ENCODE assay signal across 13 cellular contexts in the genomic region with DNA sequence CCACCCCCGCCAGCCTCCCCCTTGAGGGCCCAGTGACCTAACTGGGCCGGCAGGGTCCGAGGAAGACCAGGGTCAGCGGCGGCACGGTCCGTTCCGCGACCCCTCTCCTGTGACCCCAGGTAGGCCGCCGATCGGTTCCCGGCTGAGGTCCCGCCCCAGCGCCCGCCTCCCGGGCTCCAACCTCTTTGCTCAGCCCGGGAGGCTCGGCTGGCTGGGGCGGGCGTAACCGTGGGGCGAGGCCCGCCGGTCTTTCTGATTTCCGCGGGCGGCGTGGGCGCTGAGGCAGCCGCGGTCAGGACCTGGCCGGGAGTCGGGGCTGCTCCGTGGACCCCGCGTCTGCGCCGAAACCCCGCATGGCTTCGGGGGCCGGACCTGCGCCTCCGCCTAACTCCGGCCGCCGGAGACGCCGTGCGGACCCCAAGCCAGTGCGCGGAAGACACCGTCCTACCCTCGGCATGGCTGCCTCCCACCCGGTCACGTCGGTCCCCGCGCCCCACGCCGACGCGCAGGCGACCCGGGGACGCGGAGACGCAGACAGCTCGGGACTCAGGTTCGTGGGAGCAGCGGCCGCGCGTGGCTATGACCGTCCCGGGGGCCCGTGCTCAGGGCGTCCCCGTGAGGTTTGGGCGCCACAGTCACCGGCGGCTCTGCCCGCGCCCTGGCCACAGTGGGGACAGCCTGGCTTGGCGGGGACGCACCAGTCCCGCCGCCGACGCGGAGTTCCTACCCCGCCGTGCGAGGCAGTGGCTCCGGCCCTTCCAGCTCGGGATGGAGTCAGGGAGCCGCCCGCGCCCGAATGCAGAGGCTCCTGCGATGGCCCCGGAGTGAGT. TPM values are rescaled to one million over a fixed set of nuclear protein-coding genes. Genes with fewer than 3 reads are reported as not detected.
DNase-seq lines count a peak whose midpoint lies in the region; FAIRE-seq and TF ChIP-seq lines count a peak whose summit lies in the region.
"Had no signal": no experiment of that assay in that cellular context is flagged by ENCODE, and none has a peak within 500 bp of the region (broad histone marks: within the 10 kb centered on the region; RNA-seq: fewer than 3 reads in every experiment).

No MANE protein-coding gene starts in this region.

- no peaks in the 10 kb centered on the region for H3K79me2 ChIP-seq in H1 (ENCODE audit: control insufficient read depth in 1 of 2, insufficient read depth in 2 of 2, low read length in 2 of 2)
- H3K79me2 ChIP-seq in mesendoderm (ENCODE audit: control insufficient read depth, insufficient read depth, low read length) = no peaks in the 10 kb centered on the region

- H2BK12ac ChIP-seq in H1 (ENCODE audit: low read depth, low read length) = peak overlapping the region; percentile 75; the same call in 1 of the 2 replicates

- no peak overlapping the region for H4K5ac ChIP-seq in H1 (ENCODE audit: insufficient read length, low read depth, low read length)
- no peak overlapping the region for H4K5ac ChIP-seq in mesendoderm (ENCODE audit: low read length)

- no peak for TF ChIP-seq CTCF in H1 (IDR thresholded peaks at IDR 0.05; ENCODE audit: control extremely low read depth in 1 of 3, insufficient read depth in 1 of 3, low read depth in 1 of 3, low read length in 3 of 3)

- no peak overlapping the region for H2BK120ac ChIP-seq in H1 (replicated peaks; ENCODE audit: low read depth, low read length)
- peak overlapping the region; percentile 1 for H2BK120ac ChIP-seq in mesendoderm (ENCODE audit: low read depth, low read length)

- H3K9ac ChIP-seq in H1 (replicated peaks in 1 of 4; ENCODE audit: extremely low read depth in 1 of 4, low read depth in 3 of 4, low read length in 3 of 4) = no peak overlapping the region; a peak in 1 of 7 replicates
- peak overlapping the region; percentile 77 for H3K9ac ChIP-seq in mesendoderm (ENCODE audit: low read length)

- no peak overlapping the region for H2AFZ ChIP-seq in H1 (ENCODE audit: low read length)

- H4K8ac ChIP-seq in H1 (ENCODE audit: extremely low read depth, insufficient read depth, low read length) = peak overlapping the region; percentile 74
- H4K8ac ChIP-seq in mesendoderm (ENCODE audit: low read depth, low read length) = no peak overlapping the region

- H3K4me2 ChIP-seq in H1 (ENCODE audit: insufficient read depth in 1 of 2, low read depth in 2 of 2, low read length in 2 of 2) = peak overlapping the region; percentile 91 to 92
- peak overlapping the region; percentile 57 for H3K4me2 ChIP-seq in mesendoderm (ENCODE audit: low read length)

- H3K18ac ChIP-seq in H1 (ENCODE audit: extremely low read depth, low read length) (peak overlapping the region; percentile 71), mesendoderm (ENCODE audit: low read length) (peak overlapping the region; percentile 42)

- H3K79me1 ChIP-seq in H1 (ENCODE audit: low read depth, low read length) = peaks cover 2% of the 10 kb centered on the region; the same call in 1 of the 2 replicates
- H3K79me1 ChIP-seq in mesendoderm (ENCODE audit: low read length) = no peaks in the 10 kb centered on the region

- H3K23ac ChIP-seq in H1 (ENCODE audit: insufficient read length) = no peak overlapping the region
- peak overlapping the region; percentile 99 for H3K23ac ChIP-seq in mesendoderm (ENCODE audit: low read length)

- H3K4me3 ChIP-seq in H1 (ENCODE audit: extremely low read depth in 1 of 4, insufficient read depth in 2 of 4, low read depth in 3 of 4, low read length in 4 of 4) = peak overlapping the region; percentile 40 to 62 (median 50)
- H3K4me3 ChIP-seq in mesendoderm (ENCODE audit: low read length) = peak overlapping the region; percentile 24
- H3K4me3 ChIP-seq in urinary bladder (ENCODE audit: low read depth, low read length) = peak overlapping the region; percentile 24

- CTCF ChIA-PET in H1 (lab: Charles Lee; ENCODE audit: partially characterized antibody) = no interaction called here

- POLR2A ChIA-PET in H1 (lab: Charles Lee; ENCODE audit: partially characterized antibody) = interaction anchor here (1.0 kb wide), 1 partner anchor 9 kb away, joined by 3 read pairs; no protein-coding TSS in a partner anchor

- TF ChIP-seq EP300 in H1 (IDR thresholded peaks at IDR 0.05; ENCODE audit: borderline replicate concordance in 1 of 2, low read depth in 2 of 2, low read length in 2 of 2) = no peak

- peak overlapping the region; percentile 85 for H4K91ac ChIP-seq in H1 (replicated peaks; ENCODE audit: insufficient read length, low read length)

- WGBS in H1 (ENCODE audit: extremely low coverage in 1 of 2, insufficient coverage in 1 of 2, insufficient read length in 1 of 2, insufficient replicate concordance in 2 of 2, low coverage in 1 of 2, low lambda C conversion rate in 2 of 2, missing lambda C conversion rate in 1 of 2), 2 experiments = 4% methylated on average over 24 of the region's 102 CpGs; no CpG with 5 or more reads in 1 of the 2 experiments
- no CpG with 5 or more reads among the region's 102 CpGs for WGBS in mesendoderm (ENCODE audit: extremely low coverage, insufficient coverage, low lambda C conversion rate)
- WGBS in urinary bladder = under 1% methylated on average over 102 of the region's 102 CpGs

- H3K4me1 ChIP-seq in H1 (replicated peaks in 1 of 4; ENCODE audit: control insufficient read depth in 3 of 4, insufficient read depth in 4 of 4, low read length in 3 of 4) (peaks cover 3 to 35% (median 17%) of the 10 kb centered on the region in 4 experiments), mesendoderm (ENCODE audit: control insufficient read depth, low read depth, low read length) (peaks cover 3% of the 10 kb centered on the region), urinary bladder (ENCODE audit: insufficient read depth) (no peaks in the 10 kb centered on the region)

- H3K23me2 ChIP-seq in H1 (ENCODE audit: low read depth, low read length) = peaks cover 12% of the 10 kb centered on the region; the same call in 1 of the 2 replicates

- H3K27ac ChIP-seq in H1 (ENCODE audit: low read depth, low read length) = no peak overlapping the region
- H3K27ac ChIP-seq in mesendoderm (ENCODE audit: low read depth, low read length) = no peak overlapping the region
- no peak overlapping the region for H3K27ac ChIP-seq in urinary bladder (ENCODE audit: low read depth)
- H3K27ac ChIP-seq: brain microvascular endothelial cell had no signal

- no peak overlapping the region; the same call in 1 of the 2 replicates for H2BK20ac ChIP-seq in H1 (ENCODE audit: low read length)

- no peaks in the 10 kb centered on the region for H4K20me1 ChIP-seq in H1 (replicated peaks in 1 of 2; ENCODE audit: control insufficient read depth in 1 of 2, insufficient read depth in 2 of 2, low read length in 2 of 2)

- peak; percentile 34 for DNase-seq in stimulated activated CD4-positive, alpha-beta T cell treated with anti-CD3 and anti-CD28 coated beads, Interleukin-15, amount 100 ng/mL, for 24 hours
- DNase-seq in stimulated activated CD4-positive, alpha-beta T cell treated with anti-CD3 and anti-CD28 coated beads, Interleukin-2, amount 100 ng/mL, for 48 hours = no peak
- DNase-seq in H1 (ENCODE audit: low read depth in 1 of 2, low spot score in 2 of 2) (no peak), mesendoderm (no peak), NCI-H345 (lab: John Stamatoyannopoulos, UW) (no peak), NCI-H446 (lab: John Stamatoyannopoulos, UW) (no peak)
- DNase-seq in activated effector memory CD4-positive, alpha-beta T cell treated with anti-CD3 and anti-CD28 coated beads, Interleukin-2, amount 50 U/mL, for 16 hours = no peak
- DNase-seq: brain microvascular endothelial cell, NCI-H1092 treated with DMSO at 0.1 percent for 48 hours, NCI-H524 had no signal

- H3K27me3 ChIP-seq in H1 (replicated peaks in 1 of 4; ENCODE audit: control insufficient read depth in 3 of 4, extremely low read depth in 1 of 4, insufficient read depth in 3 of 4, low read length in 3 of 4) (peaks cover 23 to 49% (median 45%) of the 10 kb centered on the region in 4 experiments), mesendoderm (ENCODE audit: insufficient read depth, low read length, poor library complexity) (peaks cover 19% of the 10 kb centered on the region)

- no peak for TF ChIP-seq POLR2A in H1 (IDR thresholded peaks at IDR 0.05; ENCODE audit: control extremely low read depth in 1 of 2, low read depth in 2 of 2, low read length in 2 of 2)

- TF ChIP-seq RAD21 in H1 (IDR thresholded peaks at IDR 0.05 in 1 of 2, conservative IDR thresholded peaks at IDR 0.05 in 1 of 2; ENCODE audit: low read depth in 2 of 2, low read length in 2 of 2) = no peak

- no peak overlapping the region for H2BK15ac ChIP-seq in H1 (ENCODE audit: low read length)
- no peak overlapping the region for H2BK15ac ChIP-seq in mesendoderm (replicated peaks; ENCODE audit: low read depth)

- peaks cover 0 to 5% (median 2%) of the 10 kb centered on the region in 4 experiments; a peak in 2 of 8 replicates for H3K36me3 ChIP-seq in H1 (ENCODE audit: control insufficient read depth in 2 of 4, insufficient read depth in 4 of 4, low read length in 3 of 4)
- no peaks in the 10 kb centered on the region for H3K36me3 ChIP-seq in mesendoderm (ENCODE audit: control insufficient read depth, insufficient read depth, low read length)
- H3K36me3 ChIP-seq in urinary bladder (ENCODE audit: insufficient read depth) = no peaks in the 10 kb centered on the region
- H3K36me3 ChIP-seq: brain microvascular endothelial cell had no signal

- H3K14ac ChIP-seq in H1 (ENCODE audit: insufficient read length) = no peak overlapping the region

- H2BK5ac ChIP-seq in H1 (ENCODE audit: low read depth, low read length) (no peak overlapping the region), mesendoderm (ENCODE audit: low read length) (no peak overlapping the region)

- FAIRE-seq in H1 (lab: Jason Lieb, UNC) = no peak
- FAIRE-seq: GM12892 had no signal

- H3K56ac ChIP-seq in H1 (replicated peaks; ENCODE audit: insufficient read length, low read depth, low read length) (no peak overlapping the region), mesendoderm (ENCODE audit: low read length) (peak overlapping the region; percentile 90)

- no peak overlapping the region for H2AK5ac ChIP-seq in H1 (ENCODE audit: low read depth, low read length)
- no peak overlapping the region for H2AK5ac ChIP-seq in mesendoderm (ENCODE audit: low read length)

- H3K4ac ChIP-seq in H1 (replicated peaks; ENCODE audit: insufficient read length, low read depth, low read length) (peak overlapping the region; percentile 32), mesendoderm (ENCODE audit: low read depth, low read length) (peak overlapping the region; percentile 22)

- H3K9me3 ChIP-seq in H1 (ENCODE audit: insufficient read depth in 2 of 2, low read depth in 1 of 2, low read length in 1 of 2) = peaks cover 0 to 2% of the 10 kb centered on the region in 2 experiments; a peak in 1 of 4 replicates

RNA-seq across cellular contexts. Expression of gene VENTX, which starts 1.0 kb away (rescaled TPM):
- 4.7 and 5.6 TPM in 2 replicates for total RNA-seq in H1 (2021; fragmentation: NEBNext Ultra II Directional; extraction: Animal tissue kit (Norgen Biotek cat#: 25700))
- polyA plus RNA-seq in H1 (2011; rRNA removed) (5.6 and 7.8 TPM in 2 replicates), urinary bladder (1.3 TPM)
- 4.6 TPM for polyA plus RNA-seq in H1 (2011; cell fraction: cytosol; rRNA removed)
- polyA plus RNA-seq in H1 (2011; cell fraction: nucleus; rRNA removed) = 17.4 TPM
- 3.4 to 5.9 TPM (median 5.1 TPM) in 4 replicates for polyA plus RNA-seq in H1 (2012, experiment 1 of 2)
- polyA plus RNA-seq in H1 (2012, experiment 2 of 2) = 3.8 TPM
- polyA plus RNA-seq in H1 (2013, experiment 1 of 2) = 3.8 TPM
- 3.5 TPM for polyA plus RNA-seq in H1 (2013, experiment 2 of 2)
- polyA minus RNA-seq in H1 (2011; rRNA and poly(A)+ RNA removed) = 1.6 and 1.7 TPM in 2 replicates
- 5.8 TPM for polyA minus RNA-seq in H1 (2011; cell fraction: cytosol; rRNA and poly(A)+ RNA removed)
- 6.0 TPM for polyA minus RNA-seq in H1 (2011; cell fraction: nucleus; rRNA and poly(A)+ RNA removed)
- polyA plus RNA-seq in mesendoderm (2013, experiment 1 of 2) = 2.1 TPM
- polyA plus RNA-seq in mesendoderm (2013, experiment 2 of 2) = 2.0 TPM
- not detected for total RNA-seq in urinary bladder
- total RNA-seq: epithelial cell of proximal tubule had no signal

RNA-seq across cellular contexts. Expression of gene UTF1, which starts 6.6 kb away (rescaled TPM):
- 21.7 and 21.8 TPM in 2 replicates for total RNA-seq in H1 (2021; fragmentation: NEBNext Ultra II Directional; extraction: Animal tissue kit (Norgen Biotek cat#: 25700))
- polyA plus RNA-seq in H1 (2011; rRNA removed) (0.47 and 0.97 TPM in 2 replicates), urinary bladder (not detected)
- polyA plus RNA-seq in H1 (2011; cell fraction: cytosol; rRNA removed) = 0.56 TPM
- polyA plus RNA-seq in H1 (2011; cell fraction: nucleus; rRNA removed) = 3.0 TPM
- polyA plus RNA-seq in H1 (2012, experiment 1 of 2) = 4.6 to 12.2 TPM (median 10.6 TPM) in 4 replicates
- polyA plus RNA-seq in H1 (2012, experiment 2 of 2) = 0.80 TPM
- 23.8 TPM for polyA plus RNA-seq in H1 (2013, experiment 1 of 2)
- polyA plus RNA-seq in H1 (2013, experiment 2 of 2) = 24.8 TPM
- not detected in 2 replicates for polyA minus RNA-seq in H1 (2011; rRNA and poly(A)+ RNA removed)
- polyA minus RNA-seq in H1 (2011; cell fraction: cytosol; rRNA and poly(A)+ RNA removed) = 6.3 TPM
- 4.3 TPM for polyA minus RNA-seq in H1 (2011; cell fraction: nucleus; rRNA and poly(A)+ RNA removed)
- 2.4 TPM for polyA plus RNA-seq in mesendoderm (2013, experiment 1 of 2)
- polyA plus RNA-seq in mesendoderm (2013, experiment 2 of 2) = 1.9 TPM
- total RNA-seq in urinary bladder = not detected
- total RNA-seq: epithelial cell of proximal tubule had no signal

RNA-seq across cellular contexts. Expression of gene ADAM8, which starts 40.0 kb away (rescaled TPM):
- 4.4 and 4.6 TPM in 2 replicates for total RNA-seq in H1 (2021; fragmentation: NEBNext Ultra II Directional; extraction: Animal tissue kit (Norgen Biotek cat#: 25700))
- 4.6 and 6.0 TPM in 2 replicates for polyA plus RNA-seq in H1 (2011; rRNA removed)
- polyA plus RNA-seq in H1 (2011; cell fraction: cytosol; rRNA removed) = 3.4 TPM
- 24.5 TPM for polyA plus RNA-seq in H1 (2011; cell fraction: nucleus; rRNA removed)
- polyA plus RNA-seq in H1 (2012, experiment 1 of 2) = 1.7 to 3.4 TPM (median 2.6 TPM) in 4 replicates
- 1.7 TPM for polyA plus RNA-seq in H1 (2012, experiment 2 of 2)
- polyA plus RNA-seq in H1 (2013, experiment 1 of 2) = 3.5 TPM
- 3.1 TPM for polyA plus RNA-seq in H1 (2013, experiment 2 of 2)
- 2.2 and 2.5 TPM in 2 replicates for polyA minus RNA-seq in H1 (2011; rRNA and poly(A)+ RNA removed)
- polyA minus RNA-seq in H1 (2011; cell fraction: cytosol; rRNA and poly(A)+ RNA removed) = 3.8 TPM
- polyA minus RNA-seq in H1 (2011; cell fraction: nucleus; rRNA and poly(A)+ RNA removed) = 10.3 TPM
- 0.27 TPM for polyA plus RNA-seq in mesendoderm (2013, experiment 1 of 2)
- 0.28 TPM for polyA plus RNA-seq in mesendoderm (2013, experiment 2 of 2)
- total RNA-seq in urinary bladder = 3.0 TPM
- polyA plus RNA-seq in urinary bladder = 5.7 TPM

Comparison
In these comparisons a context has a peak if more than half of its experiments do, and no peak if none do; other contexts are left out.
1. RNA of gene UTF1, which starts 6.6 kb away (total RNA-seq): 21.7 to 21.8 TPM in H1; not detected in urinary bladder (single experiment); every median in the first group is over 10 times any median in the second.
2. Peak in every context shown above with its lines, with median percentiles within 50 percentile points of each other: H3K4me3 ChIP-seq.